In the genomic region with DNA sequence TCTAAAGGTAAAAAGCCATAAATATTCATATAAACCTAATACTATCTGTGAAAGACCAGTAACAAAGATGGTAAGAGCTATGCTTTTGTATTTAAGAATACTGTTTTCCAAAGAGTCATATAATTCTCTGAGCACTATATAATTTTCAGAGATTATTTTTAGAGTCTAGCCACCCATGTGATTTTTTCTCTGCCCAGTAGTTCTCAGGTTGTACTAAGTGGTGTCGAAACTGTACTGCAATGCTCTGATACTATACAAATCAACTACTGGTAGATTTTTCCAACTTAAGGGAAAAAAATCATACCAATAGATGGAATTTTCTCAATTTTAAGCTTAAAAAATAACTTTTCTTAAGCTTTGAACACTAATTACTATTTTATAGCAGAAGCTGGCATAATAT, we compare ENCODE assay signal across 19 cellular contexts.
"Had no signal": no experiment of that assay in that cellular context is flagged by ENCODE, and none has a peak within 500 bp of the region (broad histone marks: within the 10 kb centered on the region; RNA-seq: fewer than 3 reads in every experiment).

No MANE protein-coding gene starts in this region.

- H3K4me3 ChIP-seq: ascending aorta, cardiac muscle cell, K562 had no signal

- H3K27me3 ChIP-seq: ascending aorta, cardiac muscle cell had no signal

- H3K9me3 ChIP-seq: ascending aorta had no signal

- DNase-seq: activated CD4-positive, alpha-beta T cell treated with anti-CD3 and anti-CD28 coated beads, Interleukin-2, amount 10 ng/mL, durations not matched to agents 24 days and 14 days; activated CD4-positive, alpha-beta T cell treated with anti-CD3 and anti-CD28 coated beads, Interleukin-2, amount 50 U/mL, for 4 hours; activated CD8-positive, alpha-beta T cell treated with anti-CD3 and anti-CD28 coated beads for 36 hours; activated gamma-delta T cell; activated naive CD4-positive, alpha-beta T cell treated with Interleukin-2 at 50 U/mL for 16 hours; activated naive CD8-positive, alpha-beta T cell treated with anti-CD3 and anti-CD28 coated beads, Interleukin-2, amount 10 ng/mL, durations not matched to agents 7 days and 5 days; activated T-cell treated with anti-CD3 and anti-CD28 coated beads, Interleukin-2, amount 50 U/mL, for 24 hours; amygdala; NCI-H1092 treated with DMSO at 0.1 percent for 48 hours; NCI-H1694; NCI-H1930; NCI-H2081 treated with DMSO at 0.1 percent for 48 hours; NCI-H524; NCI-H69; SIG-M5 had no signal

- H3K36me3 ChIP-seq: ascending aorta, cardiac muscle cell had no signal

- ATAC-seq: activated CD8-positive, alpha-beta T cell treated with anti-CD3 and anti-CD28 coated beads for 36 hours; K562; Panc1 had no signal

- H3K27ac ChIP-seq: ascending aorta, cardiac muscle cell had no signal

- H3K4me1 ChIP-seq: ascending aorta had no signal
